13 cellular contexts compared by ENCODE assay signal in the genomic region with DNA sequence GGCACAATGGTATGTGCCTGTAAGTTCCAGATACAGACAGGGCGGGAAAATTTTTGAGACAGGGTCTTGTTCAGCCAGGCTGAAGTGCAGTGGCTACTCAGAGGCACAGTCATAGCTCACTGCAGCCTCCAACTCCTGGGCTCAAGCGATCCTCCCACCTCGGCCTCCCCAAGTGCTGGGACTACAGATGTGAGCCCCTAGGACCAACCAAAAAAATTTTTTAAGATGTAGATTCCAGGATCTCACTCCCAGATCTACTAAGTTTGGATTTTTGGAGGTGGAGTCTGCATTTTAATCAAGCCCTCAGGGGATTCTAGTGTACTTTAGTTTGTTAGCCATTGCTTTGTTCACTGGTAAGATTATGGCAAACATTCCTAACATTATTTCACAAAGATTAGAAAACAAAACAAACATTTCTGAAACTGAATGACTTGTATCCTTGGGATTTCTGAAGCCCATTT. TPM values are rescaled to one million over a fixed set of nuclear protein-coding genes. Genes with fewer than 3 reads are reported as not detected.
DNase-seq lines count a peak whose midpoint lies in the region; ATAC-seq and TF ChIP-seq lines count a peak whose summit lies in the region.
"Had no signal": no experiment of that assay in that cellular context is flagged by ENCODE, and none has a peak within 500 bp of the region (broad histone marks: within the 10 kb centered on the region; RNA-seq: fewer than 3 reads in every experiment).

No MANE protein-coding gene starts in this region.

- H3K27ac ChIP-seq in SJSA1 (peak overlapping the region; percentile 65), fibroblast of lung (ENCODE audit: insufficient read depth, low read length) (peak overlapping the region; percentile 23), WERI-Rb-1 (no peak overlapping the region)
- H3K27ac ChIP-seq: HL-60 had no signal

- H3K9me3 ChIP-seq in SJSA1 (replicated peaks), result no peaks in the 10 kb centered on the region
- H3K9me3 ChIP-seq in fibroblast of lung (ENCODE audit: control insufficient read depth, insufficient read depth, low read depth, low read length), result no peaks in the 10 kb centered on the region
- no peaks in the 10 kb centered on the region for H3K9me3 ChIP-seq in WERI-Rb-1 (ENCODE audit: severe bottlenecking)

- DNase-seq in Caki2 (ENCODE audit: low read depth) (peak; percentile 70), SJSA1 (ENCODE audit: low read depth in 1 of 2, low spot score in 2 of 2) (peak in 1 of 2 experiments; percentile 77), fibroblast of lung (ENCODE audit: low read depth in 2 of 2) (peak in 1 of 2 donors; percentile 53), osteocyte (ENCODE audit: extremely low spot score, unreplicated experiment) (no peak), WERI-Rb-1 (no peak)
- no peak for DNase-seq in activated CD4-positive, alpha-beta T cell treated with anti-CD3 and anti-CD28 coated beads for 4 hours
- DNase-seq in stimulated activated CD8-positive, alpha-beta memory T cell treated with anti-CD3 and anti-CD28 coated beads, Interleukin-4, amount 100 ng/mL, for 48 hours, result no peak
- DNase-seq: GF-D8, naive B cell had no signal

- in situ Hi-C loops in Caki2 (cut with HindIII; ENCODE audit: low pct_unique_long_range_greater_than_20kb, low sequenced_read_pairs), result no loop called here

- no peak overlapping the region for H2AFZ ChIP-seq in fibroblast of lung (ENCODE audit: low read length)

- H3K4me3 Mint-ChIP-seq in osteocyte (ENCODE audit: unreplicated experiment), result no peak overlapping the region
- H3K4me3 Mint-ChIP-seq: naive B cell had no signal

- no peak overlapping the region for H3K4me2 ChIP-seq in fibroblast of lung (ENCODE audit: extremely low read depth, insufficient read depth, low read length)

- peaks cover 29% of the 10 kb centered on the region for H3K4me1 ChIP-seq in SJSA1 (replicated peaks)
- H3K4me1 ChIP-seq in fibroblast of lung (ENCODE audit: control insufficient read depth, extremely low read depth, insufficient read depth, low read length), result peaks cover 3% of the 10 kb centered on the region

- no peaks in the 10 kb centered on the region for H3K27me3 ChIP-seq in SJSA1 (replicated peaks)
- no peaks in the 10 kb centered on the region for H3K27me3 ChIP-seq in fibroblast of lung (ENCODE audit: control insufficient read depth, insufficient read depth, low read length)
- H3K27me3 ChIP-seq in WERI-Rb-1 (ENCODE audit: insufficient read depth, low read depth, severe bottlenecking), result no peaks in the 10 kb centered on the region

- H3K9ac ChIP-seq in fibroblast of lung (ENCODE audit: insufficient read depth, low read length), result no peak overlapping the region

- H3K79me2 ChIP-seq in fibroblast of lung (ENCODE audit: control insufficient read depth, insufficient read depth, low read length), result no peaks in the 10 kb centered on the region

- H3K9me3 Mint-ChIP-seq in osteocyte (ENCODE audit: unreplicated experiment), result no peaks in the 10 kb centered on the region
- H3K9me3 Mint-ChIP-seq: naive B cell had no signal

- H4K20me1 ChIP-seq in fibroblast of lung (ENCODE audit: control insufficient read depth, extremely low read depth, insufficient read depth, low read length), result no peaks in the 10 kb centered on the region

- H3K36me3 ChIP-seq in SJSA1, result no peaks in the 10 kb centered on the region
- no peaks in the 10 kb centered on the region for H3K36me3 ChIP-seq in fibroblast of lung (ENCODE audit: control insufficient read depth, insufficient read depth, low read length)
- H3K36me3 ChIP-seq in WERI-Rb-1, result no peaks in the 10 kb centered on the region

- ATAC-seq in HG02852 (IDR thresholded peaks at IDR 0.05; ENCODE audit: unreplicated experiment), result no peak

- no peak overlapping the region for H3K4me3 ChIP-seq in SJSA1
- no peak overlapping the region for H3K4me3 ChIP-seq in fibroblast of lung (replicated peaks in 1 of 4; ENCODE audit: control extremely low read depth in 1 of 4, insufficient read depth in 1 of 4, low read depth in 3 of 4, low read length in 4 of 4)
- H3K4me3 ChIP-seq in WERI-Rb-1 (ENCODE audit: low read depth, low read length), result no peak overlapping the region
- H3K4me3 ChIP-seq: skin epidermis had no signal

- no peaks in the 10 kb centered on the region for H3K27me3 Mint-ChIP-seq in osteocyte (ENCODE audit: unreplicated experiment)

- TF ChIP-seq CTCF in fibroblast of lung (conservative IDR thresholded peaks at IDR 0.05 in 1 of 2, IDR thresholded peaks at IDR 0.05 in 1 of 2; ENCODE audit: low read depth in 1 of 2, low read length in 2 of 2), result no peak
- TF ChIP-seq CTCF in osteocyte (IDR thresholded peaks at IDR 0.05), result no peak
- TF ChIP-seq CTCF in WERI-Rb-1 (IDR thresholded peaks at IDR 0.05; ENCODE audit: low read depth, low read length), result no peak

- peak overlapping the region; percentile 39 for H3K27ac Mint-ChIP-seq in osteocyte (ENCODE audit: unreplicated experiment)
- H3K27ac Mint-ChIP-seq: naive B cell had no signal

- peaks cover 18% of the 10 kb centered on the region for H3K4me1 Mint-ChIP-seq in osteocyte (ENCODE audit: unreplicated experiment)

- H3K36me3 Mint-ChIP-seq in osteocyte (ENCODE audit: unreplicated experiment), result no peaks in the 10 kb centered on the region
- H3K36me3 Mint-ChIP-seq: naive B cell had no signal

RNA-seq across cellular contexts. Expression of gene LIPH, which starts 2.7 kb away (rescaled TPM):
- 14.8 and 23.9 TPM in 2 replicates for total RNA-seq in Caki2 (2014; rRNA removed; shearing (Covaris generic); ENCODE audit: low replicate concordance)
- total RNA-seq in SJSA1 (2014; rRNA removed; shearing (Covaris generic)), result 0.34 TPM in 1 of 2 replicates, not detected in the other
- total RNA-seq in fibroblast of lung (under 0.01 TPM in 1 of 2 replicates, not detected in the other), osteocyte (not detected in 2 replicates)
- polyA plus RNA-seq in fibroblast of lung, result 0.06 and 0.32 TPM in 2 replicates
- polyA plus RNA-seq in fibroblast of lung (2012), result 0.09 and 0.83 TPM in 2 replicates
- polyA minus RNA-seq in fibroblast of lung (ENCODE audit: low replicate concordance), result not detected in 2 replicates
- total RNA-seq: endothelial cell of umbilical vein had no signal
- polyA plus RNA-seq: endothelial cell of umbilical vein had no signal

RNA-seq across cellular contexts. Expression of gene SENP2, which starts 36.4 kb away (rescaled TPM):
- total RNA-seq in Caki2 (2014; rRNA removed; shearing (Covaris generic); ENCODE audit: low replicate concordance), result 5.1 and 28.4 TPM in 2 replicates
- 29.1 and 62.0 TPM in 2 replicates for total RNA-seq in SJSA1 (2014; rRNA removed; shearing (Covaris generic))
- total RNA-seq in fibroblast of lung (23.6 and 26.9 TPM in 2 replicates), osteocyte (42.7 and 46.1 TPM in 2 replicates)
- 17.7 and 19.6 TPM in 2 replicates for polyA plus RNA-seq in fibroblast of lung
- polyA plus RNA-seq in fibroblast of lung (2012), result 17.1 and 20.7 TPM in 2 replicates
- polyA minus RNA-seq in fibroblast of lung (ENCODE audit: low replicate concordance), result 0.43 and 3.0 TPM in 2 replicates

RNA-seq across cellular contexts. Expression of gene TMEM41A, which starts 50.8 kb away (rescaled TPM):
- total RNA-seq in Caki2 (2014; rRNA removed; shearing (Covaris generic); ENCODE audit: low replicate concordance), result 22.9 and 23.0 TPM in 2 replicates
- total RNA-seq in SJSA1 (2014; rRNA removed; shearing (Covaris generic)), result 10.3 and 30.9 TPM in 2 replicates
- total RNA-seq in fibroblast of lung (6.9 and 8.3 TPM in 2 replicates), osteocyte (17.4 and 17.5 TPM in 2 replicates)
- 16.9 and 18.2 TPM in 2 replicates for polyA plus RNA-seq in fibroblast of lung
- polyA plus RNA-seq in fibroblast of lung (2012), result 9.7 and 10.4 TPM in 2 replicates
- 4.4 and 6.0 TPM in 2 replicates for polyA minus RNA-seq in fibroblast of lung (ENCODE audit: low replicate concordance)

Comparison
In these comparisons a context has a peak if more than half of its experiments do, and no peak if none do; other contexts are left out.
1. RNA of gene LIPH, which starts 2.7 kb away (total RNA-seq): 14.8 to 23.9 TPM in Caki2; 0.34 TPM in SJSA1, under 0.01 TPM in fibroblast of lung and not detected in osteocyte; every median in the first group is over 10 times any median in the second.